Comparison of ENCODE assay signal across 1 cellular context in the genomic region with DNA sequence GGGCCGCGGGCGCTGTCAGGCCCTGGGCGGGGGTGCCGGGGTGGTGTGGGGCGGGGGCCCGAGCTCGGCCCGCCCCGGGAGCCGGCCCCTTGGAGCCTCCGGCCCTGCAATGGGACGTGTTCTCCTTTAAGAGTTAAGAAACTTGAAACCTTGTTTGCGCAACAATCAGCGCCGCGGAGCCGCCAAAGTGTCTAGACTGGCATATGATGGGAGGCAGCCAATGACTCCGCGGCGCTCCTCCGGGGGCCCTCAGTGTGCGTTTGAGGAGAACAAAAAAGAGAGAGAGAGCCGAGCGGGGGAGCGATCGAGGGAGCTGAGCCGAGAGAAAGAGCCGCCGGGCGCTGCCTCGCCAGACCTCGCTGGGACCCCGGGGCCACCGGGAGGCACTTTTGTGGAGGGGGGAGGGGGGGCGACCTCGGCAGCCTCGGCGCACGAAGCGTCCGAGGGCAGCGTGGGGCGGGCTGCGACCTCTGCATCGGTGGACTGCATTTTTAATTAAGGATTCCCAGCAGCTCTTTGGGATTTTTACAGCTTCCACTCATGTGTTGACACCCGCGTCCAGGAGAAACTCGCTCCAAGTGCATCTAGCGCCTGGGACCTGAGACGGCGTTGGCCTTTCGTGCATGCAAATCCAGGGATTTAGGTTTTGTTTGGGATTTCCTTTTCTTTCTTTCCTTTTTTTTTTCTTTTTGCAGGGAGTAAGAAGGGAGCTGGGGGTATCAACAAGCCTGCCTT.
TF ChIP-seq lines count a peak whose summit lies in the region.

TSS of gene SMAD6 (plus strand) at position 202 of the 735 bp plus-strand sequence. CDS start 1,023 bp downstream, outside the sequence.

TF ChIP-seq in WTC11, 78 proteins besides CTCF, POLR2A, EP300 and RAD21 (continued from another document):
- TF ChIP-seq ZNF232 (CRISPR knock-in tag; IDR thresholded peaks at IDR 0.05) (0 out of 2 replicates have a peak, but pooled peaks have one; percentile 59), RELA (CRISPR knock-in tag; IDR thresholded peaks at IDR 0.05; ENCODE audit: borderline replicate concordance) (no peak), SP1 (CRISPR knock-in tag; conservative IDR thresholded peaks at IDR 0.05) (0 out of 2 replicates have a peak, but pooled peaks have one; percentile 26), MAX (CRISPR knock-in tag; IDR thresholded peaks at IDR 0.05) (peak; percentile 1; the same call in 1 of the 2 replicates)
- TF ChIP-seq, protein P1, sequence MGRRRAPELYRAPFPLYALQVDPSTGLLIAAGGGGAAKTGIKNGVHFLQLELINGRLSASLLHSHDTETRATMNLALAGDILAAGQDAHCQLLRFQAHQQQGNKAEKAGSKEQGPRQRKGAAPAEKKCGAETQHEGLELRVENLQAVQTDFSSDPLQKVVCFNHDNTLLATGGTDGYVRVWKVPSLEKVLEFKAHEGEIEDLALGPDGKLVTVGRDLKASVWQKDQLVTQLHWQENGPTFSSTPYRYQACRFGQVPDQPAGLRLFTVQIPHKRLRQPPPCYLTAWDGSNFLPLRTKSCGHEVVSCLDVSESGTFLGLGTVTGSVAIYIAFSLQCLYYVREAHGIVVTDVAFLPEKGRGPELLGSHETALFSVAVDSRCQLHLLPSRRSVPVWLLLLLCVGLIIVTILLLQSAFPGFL (CRISPR knock-in tag; IDR thresholded peaks at IDR 0.05; ENCODE audit: borderline replicate concordance): no peak
